Comparison of ENCODE assay signal across 21 cellular contexts in the genomic region with DNA sequence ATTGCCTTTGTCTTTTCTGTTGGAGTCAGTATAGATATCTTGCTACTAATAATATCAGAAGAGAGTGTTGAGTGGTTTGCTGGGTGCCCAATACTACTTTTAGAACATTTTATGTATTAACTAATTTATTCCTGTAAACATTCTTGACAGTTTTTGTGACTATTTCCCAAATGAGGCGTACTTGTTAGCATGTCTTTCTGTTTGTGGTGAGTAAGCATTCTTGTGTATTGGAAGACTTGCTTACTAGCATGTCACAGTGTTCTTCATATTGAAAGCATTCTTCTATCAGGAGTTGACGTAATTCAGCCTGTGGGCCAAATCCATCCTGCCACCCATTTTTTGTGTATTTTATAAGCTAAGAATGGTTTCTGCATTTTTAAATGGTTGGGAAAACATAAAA.
DNase-seq lines count a peak whose midpoint lies in the region; ATAC-seq and TF ChIP-seq lines count a peak whose summit lies in the region.
"Had no signal": no experiment of that assay in that cellular context is flagged by ENCODE, and none has a peak within 500 bp of the region (broad histone marks: within the 10 kb centered on the region; RNA-seq: fewer than 3 reads in every experiment).

No MANE protein-coding gene starts in this region.

- TF ChIP-seq CTCF in cardiac fibroblast (IDR thresholded peaks at IDR 0.05; ENCODE audit: low read depth, low read length) (no peak), fibroblast of mammary gland (conservative IDR thresholded peaks at IDR 0.05; ENCODE audit: control insufficient read depth, insufficient read depth, low read depth, low read length) (no peak)

- ATAC-seq in GM18519 (IDR thresholded peaks at IDR 0.05; ENCODE audit: low FRiP score, unreplicated experiment), result no peak
- ATAC-seq: A549, HepG2, K562 had no signal

- DNase-seq in cardiac fibroblast (ENCODE audit: low read depth in 2 of 2), result peak; percentile 12 to 50
- peak; percentile 35 for DNase-seq in fibroblast of mammary gland (ENCODE audit: low read depth)
- peak; percentile 7 for DNase-seq in medulla oblongata (ENCODE audit: extremely low spot score)
- no peak for DNase-seq in GM19238 (ENCODE audit: insufficient read length, low spot score)
- no peak for DNase-seq in NCI-H1436 treated with DMSO at 0.1 percent for 48 hours (lab: John Stamatoyannopoulos, UW)
- no peak for DNase-seq in SIG-M5 (lab: John Stamatoyannopoulos, UW)
- DNase-seq: Calu3; CD8-positive, alpha-beta memory T cell; DMS79 treated with DMSO at 0.1 percent for 48 hours; GF-D8; Kasumi-1; NCI-H1092 treated with DMSO at 0.1 percent for 48 hours; NCI-H1436; NCI-H187 treated with DMSO at 0.1 percent for 48 hours; NCI-H2107; NCI-H774 had no signal

- no peak overlapping the region for H3K4me3 ChIP-seq in cardiac fibroblast (replicated peaks in 1 of 2; ENCODE audit: low read depth in 2 of 2, low read length in 2 of 2)
- no peak overlapping the region for H3K4me3 ChIP-seq in fibroblast of mammary gland (ENCODE audit: control insufficient read depth, low read depth, low read length)
- H3K4me3 ChIP-seq: A549, K562, SJSA1 had no signal

Comparison
In these comparisons a context has a peak if more than half of its experiments do, and no peak if none do; other contexts are left out.
1. DNase-seq: peak in cardiac fibroblast (2 of 2), fibroblast of mammary gland (single experiment) and medulla oblongata (single experiment); none in GM19238 (single experiment), NCI-H1436 treated with DMSO at 0.1 percent for 48 hours (single experiment) and SIG-M5 (single experiment).